Comparison of ENCODE assay signal across 8 cellular contexts in the genomic region with DNA sequence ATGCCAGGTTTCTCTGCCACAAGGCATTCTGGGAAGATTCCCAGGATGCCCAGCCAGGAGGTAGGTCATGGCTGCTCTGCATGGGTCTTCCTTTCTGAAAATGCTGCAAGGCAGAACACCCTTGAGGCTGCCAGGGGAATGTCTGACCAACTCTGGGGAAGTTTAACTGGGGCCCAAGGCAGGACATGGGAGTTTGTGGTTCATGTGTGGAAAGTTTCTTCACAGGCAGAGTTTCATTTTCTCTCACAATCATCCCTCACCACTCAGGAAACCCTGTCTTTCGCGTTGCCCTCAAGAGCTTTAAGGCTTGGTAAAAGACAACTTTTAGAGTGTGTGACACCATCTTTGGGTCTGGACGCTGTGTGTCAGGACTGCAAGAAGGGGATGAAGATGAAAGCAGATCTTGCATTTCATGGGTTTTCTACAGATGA.
DNase-seq lines count a peak whose midpoint lies in the region; ATAC-seq, FAIRE-seq and TF ChIP-seq lines count a peak whose summit lies in the region.

No MANE protein-coding gene starts in this region.

- no peaks in the 10 kb centered on the region for H3K36me3 Mint-ChIP-seq in activated CD4-positive, alpha-beta memory T cell treated with anti-CD3 and anti-CD28 coated beads for 36 hours

- H3K9me3 ChIP-seq in esophagus muscularis mucosa, result no peaks in the 10 kb centered on the region
- no peaks in the 10 kb centered on the region for H3K9me3 ChIP-seq in left ventricle myocardium inferior (replicated peaks)

- no peaks in the 10 kb centered on the region for H3K27me3 ChIP-seq in esophagus muscularis mucosa
- no peaks in the 10 kb centered on the region for H3K27me3 ChIP-seq in left ventricle myocardium inferior (ENCODE audit: low read depth)

- H3K36me3 ChIP-seq in esophagus muscularis mucosa, result no peaks in the 10 kb centered on the region
- H3K36me3 ChIP-seq in left ventricle myocardium inferior, result no peaks in the 10 kb centered on the region

- peak; percentile 98 for FAIRE-seq in GM19239 (lab: Jason Lieb, UNC)

- H3K4me3 Mint-ChIP-seq in activated CD4-positive, alpha-beta memory T cell treated with anti-CD3 and anti-CD28 coated beads for 36 hours, result peak overlapping the region; percentile 38

- H3K4me3 ChIP-seq in esophagus muscularis mucosa, result no peak overlapping the region
- no peak overlapping the region for H3K4me3 ChIP-seq in left ventricle myocardium inferior

- TF ChIP-seq EP300 in esophagus muscularis mucosa (IDR thresholded peaks at IDR 0.05), result no peak

- H3K27ac ChIP-seq in esophagus muscularis mucosa (replicated peaks in 1 of 4) (no peak overlapping the region), left ventricle myocardium inferior (replicated peaks) (no peak overlapping the region)

- peak; percentile 59 for DNase-seq in GM19239 (ENCODE audit: insufficient read length, low spot score)
- DNase-seq in activated CD4-positive, alpha-beta memory T cell treated with anti-CD3 and anti-CD28 coated beads for 36 hours, result peak; percentile 74
- DNase-seq in stimulated activated CD4-positive, alpha-beta T cell treated with anti-CD3 and anti-CD28 coated beads, Interleukin-12 subunit alpha, Interleukin-12 subunit beta, amount 100 ng/mL, for 24 hours (ENCODE audit: low read depth in 2 of 2), result peak; percentile 20 to 41
- no peak for DNase-seq in esophagus muscularis mucosa (ENCODE audit: extremely low spot score)
- no peak for DNase-seq in DMS53 (lab: John Stamatoyannopoulos, UW)
- DNase-seq in cerebellum (ENCODE audit: low spot score), result no peak
- DNase-seq in left ventricle myocardium inferior, result no peak

- H3K27ac Mint-ChIP-seq in activated CD4-positive, alpha-beta memory T cell treated with anti-CD3 and anti-CD28 coated beads for 36 hours, result peak overlapping the region; percentile 80

- H3K4me1 Mint-ChIP-seq in activated CD4-positive, alpha-beta memory T cell treated with anti-CD3 and anti-CD28 coated beads for 36 hours (ENCODE audit: low read depth), result peaks cover 44% of the 10 kb centered on the region

- H3K4me1 ChIP-seq in esophagus muscularis mucosa, result peaks cover 8 to 24% (median 23%) of the 10 kb centered on the region in 4 donors
- peaks cover 10% of the 10 kb centered on the region for H3K4me1 ChIP-seq in left ventricle myocardium inferior

- peak; percentile 71 for ATAC-seq in HG03139 (IDR thresholded peaks at IDR 0.05; ENCODE audit: unreplicated experiment)

- no peaks in the 10 kb centered on the region for H3K9me3 Mint-ChIP-seq in activated CD4-positive, alpha-beta memory T cell treated with anti-CD3 and anti-CD28 coated beads for 36 hours

- TF ChIP-seq CTCF in esophagus muscularis mucosa (IDR thresholded peaks at IDR 0.05), result no peak
- TF ChIP-seq CTCF in left ventricle myocardium inferior (IDR thresholded peaks at IDR 0.05; ENCODE audit: borderline replicate concordance), result no peak

- H3K27me3 Mint-ChIP-seq in activated CD4-positive, alpha-beta memory T cell treated with anti-CD3 and anti-CD28 coated beads for 36 hours, result peaks cover 4% of the 10 kb centered on the region

- CTCF ChIA-PET in activated CD4-positive, alpha-beta memory T cell treated with anti-CD3 and anti-CD28 coated beads for 36 hours (lab: Charles Lee), result interaction anchor here (0.7 to 2.1 kb wide), 4 partner anchors 17 to 36 kb away, joined by 4 to 6 read pairs (median 4); no protein-coding TSS in a partner anchor

- no peak for TF ChIP-seq POLR2A in esophagus muscularis mucosa (IDR thresholded peaks at IDR 0.05; ENCODE audit: low read depth)

- POLR2A ChIA-PET in activated CD4-positive, alpha-beta memory T cell treated with anti-CD3 and anti-CD28 coated beads for 36 hours (lab: Charles Lee), result interaction anchor here (0.9 to 1.3 kb wide), 2 partner anchors 64 to 126 kb away, joined by 3 read pairs; no protein-coding TSS in a partner anchor

- intact Hi-C loops in activated CD4-positive, alpha-beta memory T cell treated with anti-CD3 and anti-CD28 coated beads for 36 hours (cut with micrococcal nuclease), result loop anchor here (1.0 to 2.0 kb wide), 3 partner anchors 30 to 65 kb away; no protein-coding TSS in a partner anchor
- intact Hi-C loops in esophagus muscularis mucosa (cut with DNase I) (no loop called here), left ventricle myocardium inferior (cut with micrococcal nuclease) (no loop called here)

- WGBS in esophagus muscularis mucosa, result 77% methylated on average over 3 of the region's 3 CpGs

Comparison
In these comparisons a context has a peak if more than half of its experiments do, and no peak if none do; other contexts are left out.
1. DNase-seq: peak in GM19239 (single experiment), activated CD4-positive, alpha-beta memory T cell treated with anti-CD3 and anti-CD28 coated beads for 36 hours (single experiment) and stimulated activated CD4-positive, alpha-beta T cell treated with anti-CD3 and anti-CD28 coated beads, Interleukin-12 subunit alpha, Interleukin-12 subunit beta, amount 100 ng/mL, for 24 hours (2 of 2); none in esophagus muscularis mucosa (single experiment), DMS53 (single experiment), cerebellum (single experiment) and left ventricle myocardium inferior (single experiment).